ENCODE assay signal across 2 cellular contexts in genomic region chr20:64222273-64222672, GRCh38.
TF ChIP-seq lines count a peak whose summit lies in the region.

No MANE protein-coding gene starts in this region.

TF ChIP-seq in IMR-90, 13 proteins besides CTCF, POLR2A, EP300 and RAD21:
- TF ChIP-seq, protein P1, sequence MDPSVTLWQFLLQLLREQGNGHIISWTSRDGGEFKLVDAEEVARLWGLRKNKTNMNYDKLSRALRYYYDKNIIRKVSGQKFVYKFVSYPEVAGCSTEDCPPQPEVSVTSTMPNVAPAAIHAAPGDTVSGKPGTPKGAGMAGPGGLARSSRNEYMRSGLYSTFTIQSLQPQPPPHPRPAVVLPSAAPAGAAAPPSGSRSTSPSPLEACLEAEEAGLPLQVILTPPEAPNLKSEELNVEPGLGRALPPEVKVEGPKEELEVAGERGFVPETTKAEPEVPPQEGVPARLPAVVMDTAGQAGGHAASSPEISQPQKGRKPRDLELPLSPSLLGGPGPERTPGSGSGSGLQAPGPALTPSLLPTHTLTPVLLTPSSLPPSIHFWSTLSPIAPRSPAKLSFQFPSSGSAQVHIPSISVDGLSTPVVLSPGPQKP (IDR thresholded peaks at IDR 0.05; ENCODE audit: borderline replicate concordance, low read depth, low read length) = no peak
- TF ChIP-seq RCOR1 (IDR thresholded peaks at IDR 0.05; ENCODE audit: insufficient replicate concordance, low read length) (peak; percentile 88), MAZ (IDR thresholded peaks at IDR 0.05; ENCODE audit: borderline replicate concordance, low read depth, low read length) (no peak), NFE2L2 (IDR thresholded peaks at IDR 0.05; ENCODE audit: low read depth, low read length) (no peak)

TF ChIP-seq in HepG2, 621 proteins besides CTCF, POLR2A, EP300 and RAD21:
- no peak for TF ChIP-seq MYC (CRISPR knock-in tag; IDR thresholded peaks at IDR 0.05; ENCODE audit: borderline replicate concordance)
- TF ChIP-seq ZNF205 (CRISPR knock-in tag; IDR thresholded peaks at IDR 0.05) = no peak
- TF ChIP-seq FOSL2 (CRISPR knock-in tag; IDR thresholded peaks at IDR 0.05) = peak; percentile 52
- no peak for TF ChIP-seq ATF3 (CRISPR knock-in tag; IDR thresholded peaks at IDR 0.05)
- TF ChIP-seq MTA1 (CRISPR knock-in tag; IDR thresholded peaks at IDR 0.05; ENCODE audit: borderline replicate concordance) = 0 out of 2 replicates have a peak, but pooled peaks have one; percentile 12
- TF ChIP-seq EZH2 (conservative IDR thresholded peaks at IDR 0.05; ENCODE audit: low read depth, low read length) = no peak
- no peak for TF ChIP-seq NCOR1 (IDR thresholded peaks at IDR 0.05; ENCODE audit: borderline replicate concordance, low read length)
- peak; percentile 12; the same call in 1 of the 2 replicates for TF ChIP-seq ZNF563 (CRISPR knock-in tag; IDR thresholded peaks at IDR 0.05)
- 0 out of 2 replicates have a peak, but pooled peaks have one; percentile 26 for TF ChIP-seq ZNF607 (CRISPR knock-in tag; IDR thresholded peaks at IDR 0.05; ENCODE audit: borderline replicate concordance)
- 0 out of 2 replicates have a peak, but pooled peaks have one; percentile 45 for TF ChIP-seq NRL (CRISPR knock-in tag; IDR thresholded peaks at IDR 0.05; ENCODE audit: borderline replicate concordance)
- TF ChIP-seq, protein P2, sequence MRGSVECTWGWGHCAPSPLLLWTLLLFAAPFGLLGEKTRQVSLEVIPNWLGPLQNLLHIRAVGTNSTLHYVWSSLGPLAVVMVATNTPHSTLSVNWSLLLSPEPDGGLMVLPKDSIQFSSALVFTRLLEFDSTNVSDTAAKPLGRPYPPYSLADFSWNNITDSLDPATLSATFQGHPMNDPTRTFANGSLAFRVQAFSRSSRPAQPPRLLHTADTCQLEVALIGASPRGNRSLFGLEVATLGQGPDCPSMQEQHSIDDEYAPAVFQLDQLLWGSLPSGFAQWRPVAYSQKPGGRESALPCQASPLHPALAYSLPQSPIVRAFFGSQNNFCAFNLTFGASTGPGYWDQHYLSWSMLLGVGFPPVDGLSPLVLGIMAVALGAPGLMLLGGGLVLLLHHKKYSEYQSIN (CRISPR knock-in tag; IDR thresholded peaks at IDR 0.05; ENCODE audit: borderline replicate concordance) = 0 out of 2 replicates have a peak, but pooled peaks have one; percentile 21
- no peak for TF ChIP-seq ZMYM4 (CRISPR knock-in tag; IDR thresholded peaks at IDR 0.05)
- TF ChIP-seq RXRB (CRISPR knock-in tag; IDR thresholded peaks at IDR 0.05; ENCODE audit: borderline replicate concordance) = peak; percentile 77
- TF ChIP-seq MZF1 (CRISPR knock-in tag; IDR thresholded peaks at IDR 0.05; ENCODE audit: borderline replicate concordance) = no peak
- TF ChIP-seq, protein P3, sequence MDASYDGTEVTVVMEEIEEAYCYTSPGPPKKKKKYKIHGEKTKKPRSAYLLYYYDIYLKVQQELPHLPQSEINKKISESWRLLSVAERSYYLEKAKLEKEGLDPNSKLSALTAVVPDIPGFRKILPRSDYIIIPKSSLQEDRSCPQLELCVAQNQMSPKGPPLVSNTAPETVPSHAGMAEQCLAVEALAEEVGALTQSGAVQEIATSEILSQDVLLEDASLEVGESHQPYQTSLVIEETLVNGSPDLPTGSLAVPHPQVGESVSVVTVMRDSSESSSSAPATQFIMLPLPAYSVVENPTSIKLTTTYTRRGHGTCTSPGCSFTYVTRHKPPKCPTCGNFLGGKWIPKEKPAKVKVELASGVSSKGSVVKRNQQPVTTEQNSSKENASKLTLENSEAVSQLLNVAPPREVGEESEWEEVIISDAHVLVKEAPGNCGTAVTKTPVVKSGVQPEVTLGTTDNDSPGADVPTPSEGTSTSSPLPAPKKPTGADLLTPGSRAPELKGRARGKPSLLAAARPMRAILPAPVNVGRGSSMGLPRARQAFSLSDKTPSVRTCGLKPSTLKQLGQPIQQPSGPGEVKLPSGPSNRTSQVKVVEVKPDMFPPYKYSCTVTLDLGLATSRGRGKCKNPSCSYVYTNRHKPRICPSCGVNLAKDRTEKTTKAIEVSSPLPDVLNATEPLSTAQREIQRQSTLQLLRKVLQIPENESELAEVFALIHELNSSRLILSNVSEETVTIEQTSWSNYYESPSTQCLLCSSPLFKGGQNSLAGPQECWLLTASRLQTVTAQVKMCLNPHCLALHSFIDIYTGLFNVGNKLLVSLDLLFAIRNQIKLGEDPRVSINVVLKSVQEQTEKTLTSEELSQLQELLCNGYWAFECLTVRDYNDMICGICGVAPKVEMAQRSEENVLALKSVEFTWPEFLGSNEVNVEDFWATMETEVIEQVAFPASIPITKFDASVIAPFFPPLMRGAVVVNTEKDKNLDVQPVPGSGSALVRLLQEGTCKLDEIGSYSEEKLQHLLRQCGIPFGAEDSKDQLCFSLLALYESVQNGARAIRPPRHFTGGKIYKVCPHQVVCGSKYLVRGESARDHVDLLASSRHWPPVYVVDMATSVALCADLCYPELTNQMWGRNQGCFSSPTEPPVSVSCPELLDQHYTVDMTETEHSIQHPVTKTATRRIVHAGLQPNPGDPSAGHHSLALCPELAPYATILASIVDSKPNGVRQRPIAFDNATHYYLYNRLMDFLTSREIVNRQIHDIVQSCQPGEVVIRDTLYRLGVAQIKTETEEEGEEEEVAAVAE (CRISPR knock-in tag; IDR thresholded peaks at IDR 0.05; ENCODE audit: borderline replicate concordance) = no peak
- peak; percentile 23; the same call in 1 of the 2 replicates for TF ChIP-seq ZFX (CRISPR knock-in tag; IDR thresholded peaks at IDR 0.05; ENCODE audit: low read depth)
- TF ChIP-seq ETV6 (CRISPR knock-in tag; conservative IDR thresholded peaks at IDR 0.05) = no peak
- TF ChIP-seq TEAD3 (CRISPR knock-in tag; optimal IDR thresholded peaks at IDR 0.05; ENCODE audit: borderline replicate concordance) = peak; percentile 37
- 0 out of 2 replicates have a peak, but pooled peaks have one; percentile 28 for TF ChIP-seq TERF1 (CRISPR knock-in tag; IDR thresholded peaks at IDR 0.05)
